Comparison of ENCODE assay signal across 21 cellular contexts in the genomic region with DNA sequence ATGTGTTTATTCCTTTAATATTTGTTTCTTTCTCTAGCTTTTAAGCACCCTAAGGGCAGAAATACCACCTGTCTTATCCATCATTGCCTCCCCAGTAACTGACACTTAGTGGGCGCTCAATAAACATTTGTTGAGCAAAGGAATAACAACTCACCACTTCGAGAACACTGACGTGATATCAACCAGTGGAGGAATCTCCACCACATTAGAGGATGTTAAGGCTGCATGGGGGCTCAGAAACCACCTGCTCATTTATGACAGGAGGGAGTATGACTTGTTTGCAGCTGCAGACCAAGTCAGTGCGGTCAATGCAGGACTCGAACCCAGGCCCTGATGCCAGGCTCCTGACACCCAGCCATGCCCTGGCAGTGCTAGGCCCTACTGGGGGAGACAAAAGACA.
"Had no signal": no experiment of that assay in that cellular context is flagged by ENCODE, and none has a peak within 500 bp of the region (broad histone marks: within the 10 kb centered on the region; RNA-seq: fewer than 3 reads in every experiment).

No MANE protein-coding gene starts in this region.

- H3K9me3 Mint-ChIP-seq: activated naive CD4-positive, alpha-beta T cell treated with anti-CD3 and anti-CD28 coated beads for 36 hours; activated T-cell treated with anti-CD3 and anti-CD28 coated beads, Interleukin-2, amount 50 U/mL, for 72 hours; central memory CD8-positive, alpha-beta T cell; neural crest cell had no signal

- H3K4me3 Mint-ChIP-seq: activated naive CD4-positive, alpha-beta T cell treated with anti-CD3 and anti-CD28 coated beads for 36 hours; activated T-cell treated with anti-CD3 and anti-CD28 coated beads, Interleukin-2, amount 50 U/mL, for 72 hours; central memory CD8-positive, alpha-beta T cell; neural crest cell had no signal

- H3K4me3 ChIP-seq: hepatocyte, left lung, right lobe of liver, skin epidermis had no signal

- H3K27ac ChIP-seq: hepatocyte, left lung, right lobe of liver, skin epidermis had no signal

- DNase-seq: activated CD4-positive, alpha-beta T cell treated with anti-CD3 and anti-CD28 coated beads for 1 hour; activated CD4-positive, alpha-beta T cell treated with anti-CD3 and anti-CD28 coated beads, Interleukin-2, amount 50 U/mL, for 1 hour; activated effector memory CD4-positive, alpha-beta T cell treated with Interleukin-2 at 50 U/mL for 16 hours; activated naive CD4-positive, alpha-beta T cell treated with anti-CD3 and anti-CD28 coated beads for 36 hours; activated T-cell treated with anti-CD3 and anti-CD28 coated beads, Interleukin-2, amount 50 U/mL, for 72 hours; effector memory CD4-positive, alpha-beta T cell; foreskin melanocyte; kidney glomerular epithelial cell; left lung; occipital lobe; right lobe of liver; stimulated activated CD4-positive, alpha-beta T cell treated with anti-CD3 and anti-CD28 coated beads, Interleukin-1b, Interleukin-23, amount 100 ng/mL, for 48 hours had no signal

- H3K27me3 Mint-ChIP-seq: central memory CD8-positive, alpha-beta T cell had no signal

- H3K36me3 ChIP-seq: left lung, right lobe of liver had no signal

- H2AFZ ChIP-seq: hepatocyte had no signal

- ATAC-seq: activated T-cell treated with anti-CD3 and anti-CD28 coated beads, Interleukin-2, amount 50 U/mL, for 72 hours; esophagus mucosa; left lung; right lobe of liver; SK-N-SH treated with all-trans-retinoic acid at 6 μM for 48 hours had no signal

- H3K4me1 ChIP-seq: right lobe of liver had no signal

- H3K9me3 ChIP-seq: left lung, right lobe of liver had no signal

- H3K27me3 ChIP-seq: hepatocyte, left lung, right lobe of liver had no signal

- FAIRE-seq: astrocyte, colon, endothelial cell of umbilical vein had no signal

- H3K4me2 ChIP-seq: hepatocyte had no signal

- H3K27ac Mint-ChIP-seq: activated naive CD4-positive, alpha-beta T cell treated with anti-CD3 and anti-CD28 coated beads for 36 hours had no signal
